10 cellular contexts compared by ENCODE assay signal in the genomic region with DNA sequence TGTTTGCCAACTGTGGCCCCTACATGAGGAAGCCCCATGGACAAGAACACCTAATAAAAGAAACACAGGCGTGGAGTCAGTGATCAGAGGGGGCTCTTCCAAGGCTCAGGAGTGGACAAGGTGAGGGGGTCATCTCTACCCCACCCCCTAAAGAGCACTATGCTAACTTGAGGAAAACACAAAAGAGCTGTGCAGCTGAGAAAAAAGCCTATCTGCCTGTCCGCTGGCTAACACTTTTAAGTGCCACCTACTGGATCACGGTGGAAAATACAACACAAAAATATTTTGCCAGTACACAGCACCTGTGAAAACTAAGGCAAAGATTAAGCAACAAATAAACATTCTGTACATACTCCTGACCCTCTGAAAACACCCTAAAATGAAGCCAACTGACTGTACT. TPM values are rescaled to one million over a fixed set of nuclear protein-coding genes. Genes with fewer than 3 reads are reported as not detected.
DNase-seq lines count a peak whose midpoint lies in the region; ATAC-seq, FAIRE-seq and TF ChIP-seq lines count a peak whose summit lies in the region.
"Had no signal": no experiment of that assay in that cellular context is flagged by ENCODE, and none has a peak within 500 bp of the region (broad histone marks: within the 10 kb centered on the region; RNA-seq: fewer than 3 reads in every experiment).

No MANE protein-coding gene starts in this region.

- no peak overlapping the region for H3K4me3 Mint-ChIP-seq in endothelial cell (ENCODE audit: unreplicated experiment)
- H3K4me3 Mint-ChIP-seq in activated CD4-positive, alpha-beta memory T cell treated with anti-CD3 and anti-CD28 coated beads, Interleukin-2, amount 10 ng/mL, durations not matched to agents 7 days and 5 days, result no peak overlapping the region
- H3K4me3 Mint-ChIP-seq: CD8-positive, alpha-beta T cell had no signal

- no peaks in the 10 kb centered on the region for H3K4me1 Mint-ChIP-seq in endothelial cell (ENCODE audit: unreplicated experiment)
- H3K4me1 Mint-ChIP-seq in activated CD4-positive, alpha-beta memory T cell treated with anti-CD3 and anti-CD28 coated beads, Interleukin-2, amount 10 ng/mL, durations not matched to agents 7 days and 5 days, result no peaks in the 10 kb centered on the region

- H3K27me3 Mint-ChIP-seq in endothelial cell (ENCODE audit: unreplicated experiment), result peaks cover 3% of the 10 kb centered on the region
- H3K27me3 Mint-ChIP-seq in activated CD4-positive, alpha-beta memory T cell treated with anti-CD3 and anti-CD28 coated beads, Interleukin-2, amount 10 ng/mL, durations not matched to agents 7 days and 5 days, result no peaks in the 10 kb centered on the region

- H3K4me1 ChIP-seq in small intestine (ENCODE audit: control insufficient read depth in 2 of 2, insufficient read depth in 1 of 2, low read depth in 1 of 2, low read length in 1 of 2), result no peaks in the 10 kb centered on the region

- H3K27ac Mint-ChIP-seq in endothelial cell (ENCODE audit: unreplicated experiment), result no peak overlapping the region
- no peak overlapping the region for H3K27ac Mint-ChIP-seq in activated CD4-positive, alpha-beta memory T cell treated with anti-CD3 and anti-CD28 coated beads, Interleukin-2, amount 10 ng/mL, durations not matched to agents 7 days and 5 days
- H3K27ac Mint-ChIP-seq: CD8-positive, alpha-beta T cell had no signal

- no peaks in the 10 kb centered on the region for H3K36me3 Mint-ChIP-seq in endothelial cell (ENCODE audit: low read depth, unreplicated experiment)
- H3K36me3 Mint-ChIP-seq in activated CD4-positive, alpha-beta memory T cell treated with anti-CD3 and anti-CD28 coated beads, Interleukin-2, amount 10 ng/mL, durations not matched to agents 7 days and 5 days (ENCODE audit: low read depth), result no peaks in the 10 kb centered on the region
- H3K36me3 Mint-ChIP-seq: CD8-positive, alpha-beta T cell had no signal

- no peak overlapping the region for H3K27ac ChIP-seq in small intestine (ENCODE audit: low read depth in 1 of 2, low read length in 1 of 2)

- no peaks in the 10 kb centered on the region for H3K9me3 ChIP-seq in small intestine (ENCODE audit: control insufficient read depth, low read depth)

- no peak overlapping the region for H3K4me3 ChIP-seq in small intestine (ENCODE audit: low read depth in 1 of 2, low read length in 2 of 2)

- DNase-seq in NCI-H82 (lab: John Stamatoyannopoulos, UW) (peak; percentile 57), NCI-H82 treated with DMSO at 0.1 percent for 48 hours (lab: John Stamatoyannopoulos, UW; ENCODE audit: unreplicated experiment) (no peak), LoVo (ENCODE audit: low spot score) (peak; percentile 39), endothelial cell (ENCODE audit: low spot score) (peak; percentile 28), small intestine (peak; percentile 41), NCI-H2029 treated with DMSO at 0.1 percent for 48 hours (lab: John Stamatoyannopoulos, UW) (no peak)
- DNase-seq in activated CD4-positive, alpha-beta memory T cell treated with anti-CD3 and anti-CD28 coated beads, Interleukin-2, amount 10 ng/mL, durations not matched to agents 7 days and 5 days, result no peak
- DNase-seq: CD8-positive, alpha-beta T cell; islet precursor cell had no signal

- H3K36me3 ChIP-seq in small intestine (ENCODE audit: control insufficient read depth in 2 of 2, insufficient read depth in 2 of 2, low read length in 2 of 2), result no peaks in the 10 kb centered on the region

- no peaks in the 10 kb centered on the region for H3K27me3 ChIP-seq in small intestine (ENCODE audit: control insufficient read depth in 2 of 2, insufficient read depth in 2 of 2, low read length in 2 of 2)

- no peak for FAIRE-seq in small intestine (lab: Jason Lieb, UNC)

- no peaks in the 10 kb centered on the region for H3K9me3 Mint-ChIP-seq in endothelial cell (ENCODE audit: unreplicated experiment)
- no peaks in the 10 kb centered on the region for H3K9me3 Mint-ChIP-seq in activated CD4-positive, alpha-beta memory T cell treated with anti-CD3 and anti-CD28 coated beads, Interleukin-2, amount 10 ng/mL, durations not matched to agents 7 days and 5 days
- H3K9me3 Mint-ChIP-seq: CD8-positive, alpha-beta T cell had no signal

- POLR2A ChIA-PET in activated CD4-positive, alpha-beta memory T cell treated with anti-CD3 and anti-CD28 coated beads, Interleukin-2, amount 10 ng/mL, durations not matched to agents 7 days and 5 days (lab: Charles Lee), result no interaction called here

- WGBS in small intestine, 3 donors, result 19 to 29% (median 25%) methylated on average over 3 of the region's 3 CpGs

- ATAC-seq in HG03108 (IDR thresholded peaks at IDR 0.05; ENCODE audit: unreplicated experiment), result no peak
- ATAC-seq: CD8-positive, alpha-beta T cell had no signal

- CTCF ChIA-PET in activated CD4-positive, alpha-beta memory T cell treated with anti-CD3 and anti-CD28 coated beads, Interleukin-2, amount 10 ng/mL, durations not matched to agents 7 days and 5 days (lab: Charles Lee), result interaction anchor here (1.4 to 5.7 kb wide), 2 partner anchors 207 to 209 kb away, joined by 3 to 46 read pairs; no protein-coding TSS in a partner anchor

- TF ChIP-seq CTCF in endothelial cell (IDR thresholded peaks at IDR 0.05; ENCODE audit: unreplicated experiment), result peak; percentile 46

RNA-seq across cellular contexts. Expression of a gene that starts 53.1 kb away (rescaled TPM):
- 1.8 TPM for total RNA-seq in endothelial cell (ENCODE audit: unreplicated experiment)
- polyA plus RNA-seq in small intestine, result 10 to 100 TPM in 2 of 3 donors, 1 to 10 TPM in 1; 8.4 to 34.2 (median 30.8) TPM
- total RNA-seq in activated CD4-positive, alpha-beta memory T cell treated with anti-CD3 and anti-CD28 coated beads, Interleukin-2, amount 10 ng/mL, durations not matched to agents 7 days and 5 days, result not detected

Comparison
In these comparisons a context has a peak if more than half of its experiments do, and no peak if none do; other contexts are left out.
1. DNase-seq: peak in NCI-H82 (single experiment), LoVo (single experiment), endothelial cell (single experiment) and small intestine (single experiment); none in NCI-H82 treated with DMSO at 0.1 percent for 48 hours (single experiment), activated CD4-positive, alpha-beta memory T cell treated with anti-CD3 and anti-CD28 coated beads, Interleukin-2, amount 10 ng/mL, durations not matched to agents 7 days and 5 days (single experiment) and NCI-H2029 treated with DMSO at 0.1 percent for 48 hours (single experiment).